8 cellular contexts compared by ENCODE assay signal in genomic region chr2:219175928-219176817, GRCh38. TPM values are rescaled to one million over a fixed set of nuclear protein-coding genes. Genes with fewer than 3 reads are reported as not detected.
A peak's percentile ranks its signal among the peaks of the same experiment; 100 is the strongest.
DNase-seq lines count a peak whose midpoint lies in the region; ATAC-seq, FAIRE-seq and TF ChIP-seq lines count a peak whose summit lies in the region.

No MANE protein-coding gene starts in this region.

- H3K27ac ChIP-seq in Panc1 (ENCODE audit: low read length) (peak overlapping the region; percentile 98), GM12878 (ENCODE audit: control insufficient read depth, insufficient read depth) (peak overlapping the region; percentile 98)

- H3K36me3 ChIP-seq in Panc1 (ENCODE audit: control insufficient read depth, insufficient read depth, low read length) (peaks cover 6% of the 10 kb centered on the region; the same call in 1 of the 2 replicates), GM12878 (ENCODE audit: control insufficient read depth in 2 of 2, insufficient read depth in 2 of 2, low read length in 1 of 2) (peaks cover 6 to 9% of the 10 kb centered on the region in 2 experiments), iPS-15b (ENCODE audit: control insufficient read depth, insufficient read depth, low read length) (peaks cover 17% of the 10 kb centered on the region)

- POLR2A ChIA-PET in Panc1 (lab: Charles Lee) (interaction anchor here (0.5 to 0.6 kb wide), 4 partner anchors 53 to 168 kb away, joined by 3 to 6 read pairs (median 4); no protein-coding TSS in a partner anchor), GM12878 (lab: Charles Lee) (interaction anchor here (0.6 to 5.0 kb wide), 16 partner anchors 28 to 280 kb away, joined by 3 to 47 read pairs (median 8); partner anchors contain the start of genes ABCB6, ANKZF1, ATG9A and DNAJB2)

- no peak for FAIRE-seq in GM12878 (lab: Jason Lieb, UNC)

- peak; percentile 11 for TF ChIP-seq CTCF in AG09319 (IDR thresholded peaks at IDR 0.05; ENCODE audit: low read depth, low read length)
- TF ChIP-seq CTCF in Panc1 (IDR thresholded peaks at IDR 0.05), result peak; percentile 28
- no peak for TF ChIP-seq CTCF in GM12878 (IDR thresholded peaks at IDR 0.05 in 2 of 3, conservative IDR thresholded peaks at IDR 0.05 in 1 of 3; ENCODE audit: control insufficient read depth in 2 of 3, extremely low read depth in 1 of 3, insufficient read depth in 1 of 3, low read depth in 3 of 3, low read length in 3 of 3)

- H3K27me3 ChIP-seq in Panc1 (ENCODE audit: control insufficient read depth, insufficient read depth, low read length), result no peaks in the 10 kb centered on the region
- no peaks in the 10 kb centered on the region for H3K27me3 ChIP-seq in GM12878 (replicated peaks in 1 of 2; ENCODE audit: control insufficient read depth in 2 of 2, insufficient read depth in 2 of 2, low read length in 1 of 2)
- no peaks in the 10 kb centered on the region for H3K27me3 ChIP-seq in iPS-15b (ENCODE audit: control insufficient read depth, insufficient read depth, low read length)

- peak; percentile 27 for ATAC-seq in GM18867 (IDR thresholded peaks at IDR 0.05; ENCODE audit: unreplicated experiment)
- peak; percentile 36 for ATAC-seq in HG03066 (IDR thresholded peaks at IDR 0.05; ENCODE audit: low read depth, unreplicated experiment)
- ATAC-seq in Panc1, result peak; percentile 58
- ATAC-seq in GM12878, result peak; percentile 79

- RAD21 ChIA-PET in GM12878 (lab: Charles Lee; ENCODE audit: unreplicated experiment), result interaction anchor here (0.7 to 3.7 kb wide), 9 partner anchors 17 to 125 kb away, joined by 4 to 25 read pairs (median 6); partner anchors contain the start of genes DNAJB2 and ZFAND2B

- H4K20me1 ChIP-seq in GM12878 (ENCODE audit: control insufficient read depth, insufficient read depth), result no peaks in the 10 kb centered on the region

- no peak for DNase-seq in AG09319 (ENCODE audit: extremely low read depth, low read depth)
- DNase-seq in Panc1 (ENCODE audit: low read depth, low spot score), result no peak
- DNase-seq in GM12878 (ENCODE audit: low read depth, low spot score), result no peak
- DNase-seq in skeletal muscle cell (ENCODE audit: low read depth), result no peak
- DNase-seq in OCI-M2 (lab: John Stamatoyannopoulos, UW; ENCODE audit: unreplicated experiment), result no peak

- H3K9ac ChIP-seq in GM12878 (ENCODE audit: control insufficient read depth, insufficient read depth, low read length), result peak overlapping the region; percentile 97
- peak overlapping the region; percentile 27 for H3K9ac ChIP-seq in iPS-15b (ENCODE audit: low read depth, low read length)

- WGBS in GM12878 (ENCODE audit: insufficient coverage, insufficient replicate concordance, low lambda C conversion rate, missing lambda C conversion rate), result 1% methylated on average over 43 of the region's 45 CpGs

- H3K4me2 ChIP-seq in GM12878 (ENCODE audit: control insufficient read depth, insufficient read depth), result peak overlapping the region; percentile 89

- H3K4me1 ChIP-seq in Panc1 (ENCODE audit: control insufficient read depth, insufficient read depth, low read length) (peaks cover 10% of the 10 kb centered on the region), GM12878 (ENCODE audit: control insufficient read depth, insufficient read depth, low read length) (peaks cover 10% of the 10 kb centered on the region), iPS-15b (ENCODE audit: control insufficient read depth, insufficient read depth, low read length) (no peaks in the 10 kb centered on the region)

- peak overlapping the region; percentile 82 for H2AFZ ChIP-seq in GM12878 (ENCODE audit: control insufficient read depth, low read depth, low read length)

- TSS peak; percentile 76 for BruUV-seq in Panc1 (replicated peaks; lab: Mats Ljungman, UMichigan)
- BruUV-seq in GM12878 (replicated peaks; lab: Mats Ljungman, UMichigan), result TSS peak; percentile 55

- no peak for TF ChIP-seq RAD21 in GM12878 (IDR thresholded peaks at IDR 0.05; ENCODE audit: insufficient read depth, low read depth, low read length)

- H3K79me2 ChIP-seq in GM12878 (ENCODE audit: control insufficient read depth, insufficient read depth, low read length), result peaks cover 32% of the 10 kb centered on the region

- intact Hi-C loops in Panc1 (cut with micrococcal nuclease; ENCODE audit: unreplicated experiment) (no loop called here), GM12878 (cut with micrococcal nuclease; ENCODE audit: unreplicated experiment) (loop anchor here (1.0 to 5.0 kb wide), 6 partner anchors 16 to 211 kb away; partner anchors contain the start of genes DNAJB2, DNPEP, NHEJ1 and TUBA4A)

- H3K4me3 ChIP-seq in Panc1 (ENCODE audit: low read depth in 2 of 2, low read length in 2 of 2), result peak overlapping the region; percentile 66 to 80
- peak overlapping the region; percentile 83 for H3K4me3 ChIP-seq in GM12878
- peak overlapping the region; percentile 83 for H3K4me3 ChIP-seq in iPS-15b (ENCODE audit: low read depth, low read length)
- peak overlapping the region; percentile 82 for H3K4me3 ChIP-seq in skeletal muscle cell (ENCODE audit: low read depth, low read length)

- H3K9me3 ChIP-seq in Panc1 (ENCODE audit: control insufficient read depth, insufficient read depth, low read depth, low read length) (no peaks in the 10 kb centered on the region), GM12878 (replicated peaks; ENCODE audit: control insufficient read depth, insufficient read depth, low read length) (no peaks in the 10 kb centered on the region), iPS-15b (ENCODE audit: control insufficient read depth, insufficient read depth, low read length) (no peaks in the 10 kb centered on the region)

- TF ChIP-seq POLR2A in GM12878 (IDR thresholded peaks at IDR 0.05; ENCODE audit: low read depth, low read length), result no peak

- SMC1A ChIA-PET in GM12878 (lab: Charles Lee; ENCODE audit: uncharacterized antibody, unreplicated experiment), result interaction anchor here (0.7 to 2.5 kb wide), 15 partner anchors 10 to 203 kb away, joined by 3 to 14 read pairs (median 7); partner anchors contain the start of genes ABCB6, ANKZF1, ATG9A and DNAJB2

- in situ Hi-C loops in Panc1 (cut with HindIII; ENCODE audit: low pct_unique_long_range_greater_than_20kb, low sequenced_read_pairs), result no loop called here
- in situ Hi-C loops in GM12878 (cut with MboI), result no loop called here

- no peak for TF ChIP-seq EP300 in GM12878 (IDR thresholded peaks at IDR 0.05; ENCODE audit: borderline replicate concordance in 1 of 2, control insufficient read depth in 1 of 2, low read depth in 2 of 2, low read length in 2 of 2)

- CTCF ChIA-PET in Panc1 (lab: Charles Lee) (interaction anchor here (0.6 to 0.9 kb wide), 3 partner anchors 21 to 131 kb away, joined by 3 to 4 read pairs (median 3); no protein-coding TSS in a partner anchor), GM12878 (lab: Yijun Ruan, JAX) (interaction anchor here (0.6 to 3.9 kb wide), 25 partner anchors 9 to 365 kb away, joined by 3 to 52 read pairs (median 5); partner anchors contain the start of genes DNAJB2, GLB1L, NHEJ1 and STK16)

RNA-seq across cellular contexts. Expression of gene CNPPD1, which starts 0.6 kb away (rescaled TPM):
- total RNA-seq in Panc1 (2021; ENCODE audit: unreplicated experiment), result 55.7 TPM
- polyA plus RNA-seq in Panc1 (2012; ENCODE audit: insufficient read length), result 78.3 TPM
- total RNA-seq in GM12878 (2013; cell fraction: nucleolus; rRNA removed), result 16.2 TPM in 2 replicates
- 43.5 and 46.4 TPM in 2 replicates for total RNA-seq in GM12878 (2014; rRNA removed)
- 23.1 and 24.2 TPM in 2 replicates for total RNA-seq in GM12878 (2014; rRNA removed; fragmentation: Illumina TruSeq; extraction: Trizol)
- 64.1 and 67.8 TPM in 2 replicates for total RNA-seq in GM12878 (2021)
- 17.4 TPM for polyA plus RNA-seq in GM12878 (2011; ENCODE audit: low read depth)
- 21.4 and 41.8 TPM in 2 replicates for polyA plus RNA-seq in GM12878 (2011; rRNA removed)
- polyA plus RNA-seq in GM12878 (2011; cell fraction: cytosol; rRNA removed), result 50.8 and 51.1 TPM in 2 replicates
- polyA plus RNA-seq in GM12878 (2011; cell fraction: nucleus; rRNA removed), result 63.3 and 80.1 TPM in 2 replicates
- 36.1 and 40.4 TPM in 2 replicates for polyA plus RNA-seq in GM12878 (2012)
- polyA plus RNA-seq in GM12878 (2014; fragmentation: Illumina TruSeq; extraction: Trizol), result 17.1 and 31.9 TPM in 2 replicates
- 10 to 100 TPM; 12.2 to 24.2 TPM for polyA plus RNA-seq in GM12878 (2014; fragmentation: Nextera tagmentation; extraction: Ambion mirVana)
- polyA plus RNA-seq in GM12878 (2014; rRNA removed), result 45.0 and 50.6 TPM in 2 replicates
- polyA plus RNA-seq in GM12878 (2016; fragmentation: Nextera tagmentation; extraction: Ambion mirVana), result 10 to 100 TPM; 81.2 to 86.6 TPM
- 20.7 and 25.3 TPM in 2 replicates for polyA minus RNA-seq in GM12878 (2011; rRNA and poly(A)+ RNA removed)
- polyA minus RNA-seq in GM12878 (2011; cell fraction: cytosol; rRNA and poly(A)+ RNA removed), result 7.4 and 10.6 TPM in 2 replicates
- polyA minus RNA-seq in GM12878 (2011; cell fraction: nucleus; rRNA and poly(A)+ RNA removed), result 9.4 and 18.3 TPM in 2 replicates

RNA-seq across cellular contexts. Expression of gene RETREG2, which starts 1.9 kb away (rescaled TPM):
- 106 TPM for total RNA-seq in Panc1 (2021; ENCODE audit: unreplicated experiment)
- 107 TPM for polyA plus RNA-seq in Panc1 (2012; ENCODE audit: insufficient read length)
- total RNA-seq in GM12878 (2013; cell fraction: nucleolus; rRNA removed), result 46.6 and 56.9 TPM in 2 replicates
- total RNA-seq in GM12878 (2014; rRNA removed), result 35.5 and 35.9 TPM in 2 replicates
- 22.4 and 24.3 TPM in 2 replicates for total RNA-seq in GM12878 (2014; rRNA removed; fragmentation: Illumina TruSeq; extraction: Trizol)
- 50.8 and 53.4 TPM in 2 replicates for total RNA-seq in GM12878 (2021)
- 25.8 TPM for polyA plus RNA-seq in GM12878 (2011; ENCODE audit: low read depth)
- polyA plus RNA-seq in GM12878 (2011; rRNA removed), result 54.9 and 72.0 TPM in 2 replicates
- polyA plus RNA-seq in GM12878 (2011; cell fraction: cytosol; rRNA removed), result 80.0 and 82.2 TPM in 2 replicates
- 94.5 and 107 TPM in 2 replicates for polyA plus RNA-seq in GM12878 (2011; cell fraction: nucleus; rRNA removed)
- 41.6 and 44.1 TPM in 2 replicates for polyA plus RNA-seq in GM12878 (2012)
- 28.4 and 31.5 TPM in 2 replicates for polyA plus RNA-seq in GM12878 (2014; fragmentation: Illumina TruSeq; extraction: Trizol)
- polyA plus RNA-seq in GM12878 (2014; fragmentation: Nextera tagmentation; extraction: Ambion mirVana), result 10 to 100 TPM; 10.1 to 25.2 TPM
- 31.4 and 38.1 TPM in 2 replicates for polyA plus RNA-seq in GM12878 (2014; rRNA removed)
- polyA plus RNA-seq in GM12878 (2016; fragmentation: Nextera tagmentation; extraction: Ambion mirVana), result 10 to 100 TPM; 19.5 to 21.1 TPM
- polyA minus RNA-seq in GM12878 (2011; rRNA and poly(A)+ RNA removed), result 103 and 115 TPM in 2 replicates
- polyA minus RNA-seq in GM12878 (2011; cell fraction: cytosol; rRNA and poly(A)+ RNA removed), result 19.8 and 20.3 TPM in 2 replicates
- 64.7 and 83.1 TPM in 2 replicates for polyA minus RNA-seq in GM12878 (2011; cell fraction: nucleus; rRNA and poly(A)+ RNA removed)

RNA-seq across cellular contexts. Expression of gene SLC23A3, which starts 6.3 kb away (rescaled TPM):
- total RNA-seq in Panc1 (2021; ENCODE audit: unreplicated experiment) (3.3 TPM), GM12878 (2014; rRNA removed) (0.40 and 0.82 TPM in 2 replicates), GM12878 (2014; rRNA removed; fragmentation: Illumina TruSeq; extraction: Trizol) (0.41 and 0.45 TPM in 2 replicates), GM12878 (2021) (0.37 and 1.0 TPM in 2 replicates)
- polyA plus RNA-seq in Panc1 (2012; ENCODE audit: insufficient read length), result 1.9 TPM
- total RNA-seq in GM12878 (2013; cell fraction: nucleolus; rRNA removed), result 3.4 and 4.5 TPM in 2 replicates
- polyA plus RNA-seq in GM12878 (2011; ENCODE audit: low read depth), result 0.12 TPM
- polyA plus RNA-seq in GM12878 (2011; rRNA removed) (0.52 and 0.54 TPM in 2 replicates), GM12878 (2014; fragmentation: Illumina TruSeq; extraction: Trizol) (0.37 and 0.52 TPM in 2 replicates), GM12878 (2014; fragmentation: Nextera tagmentation; extraction: Ambion mirVana) (under 1 TPM in 1 of 2 experiments, not detected in 1; 0.07 TPM), GM12878 (2014; rRNA removed) (0.44 and 0.69 TPM in 2 replicates), GM12878 (2016; fragmentation: Nextera tagmentation; extraction: Ambion mirVana) (under 1 TPM; 0.19 to 0.26 TPM)
- polyA plus RNA-seq in GM12878 (2011; cell fraction: cytosol; rRNA removed), result 0.37 and 0.62 TPM in 2 replicates
- polyA plus RNA-seq in GM12878 (2011; cell fraction: nucleus; rRNA removed), result 3.9 and 5.1 TPM in 2 replicates
- 0.14 and 0.18 TPM in 2 replicates for polyA plus RNA-seq in GM12878 (2012)
- polyA minus RNA-seq in GM12878 (2011; rRNA and poly(A)+ RNA removed), result 1.6 and 2.0 TPM in 2 replicates
- not detected in 2 replicates for polyA minus RNA-seq in GM12878 (2011; cell fraction: cytosol; rRNA and poly(A)+ RNA removed)
- 1.8 and 3.5 TPM in 2 replicates for polyA minus RNA-seq in GM12878 (2011; cell fraction: nucleus; rRNA and poly(A)+ RNA removed)

RNA-seq across cellular contexts. Expression of gene NHEJ1, which starts 15.6 kb away (rescaled TPM):
- 18.2 TPM for total RNA-seq in Panc1 (2021; ENCODE audit: unreplicated experiment)
- 17.4 TPM for polyA plus RNA-seq in Panc1 (2012; ENCODE audit: insufficient read length)
- total RNA-seq in GM12878 (2013; cell fraction: nucleolus; rRNA removed), result 11.6 and 14.0 TPM in 2 replicates
- total RNA-seq in GM12878 (2014; rRNA removed), result 15.6 and 16.0 TPM in 2 replicates
- total RNA-seq in GM12878 (2014; rRNA removed; fragmentation: Illumina TruSeq; extraction: Trizol), result 11.3 and 12.3 TPM in 2 replicates
- 11.3 and 13.8 TPM in 2 replicates for total RNA-seq in GM12878 (2021)
- 6.9 TPM for polyA plus RNA-seq in GM12878 (2011; ENCODE audit: low read depth)
- 15.7 and 17.7 TPM in 2 replicates for polyA plus RNA-seq in GM12878 (2011; rRNA removed)
- 18.7 and 19.7 TPM in 2 replicates for polyA plus RNA-seq in GM12878 (2011; cell fraction: cytosol; rRNA removed)
- polyA plus RNA-seq in GM12878 (2011; cell fraction: nucleus; rRNA removed), result 8.4 and 9.3 TPM in 2 replicates
- 6.5 and 9.0 TPM in 2 replicates for polyA plus RNA-seq in GM12878 (2012)
- polyA plus RNA-seq in GM12878 (2014; fragmentation: Illumina TruSeq; extraction: Trizol), result 15.3 and 16.5 TPM in 2 replicates
- polyA plus RNA-seq in GM12878 (2014; fragmentation: Nextera tagmentation; extraction: Ambion mirVana), result 10 to 100 TPM; 17.8 to 20.2 TPM
- 11.8 and 13.8 TPM in 2 replicates for polyA plus RNA-seq in GM12878 (2014; rRNA removed)
- polyA plus RNA-seq in GM12878 (2016; fragmentation: Nextera tagmentation; extraction: Ambion mirVana), result 10 to 100 TPM; 17.4 TPM
- polyA minus RNA-seq in GM12878 (2011; rRNA and poly(A)+ RNA removed), result 31.9 and 42.7 TPM in 2 replicates
- polyA minus RNA-seq in GM12878 (2011; cell fraction: cytosol; rRNA and poly(A)+ RNA removed), result 6.9 and 7.1 TPM in 2 replicates
- 5.9 and 11.8 TPM in 2 replicates for polyA minus RNA-seq in GM12878 (2011; cell fraction: nucleus; rRNA and poly(A)+ RNA removed)

RNA-seq across cellular contexts. Expression of gene ZFAND2B, which starts 30.4 kb away (rescaled TPM):
- 43.2 TPM for total RNA-seq in Panc1 (2021; ENCODE audit: unreplicated experiment)
- polyA plus RNA-seq in Panc1 (2012; ENCODE audit: insufficient read length), result 34.0 TPM
- total RNA-seq in GM12878 (2013; cell fraction: nucleolus; rRNA removed), result 12.3 and 15.3 TPM in 2 replicates
- total RNA-seq in GM12878 (2014; rRNA removed), result 24.7 and 28.1 TPM in 2 replicates
- total RNA-seq in GM12878 (2014; rRNA removed; fragmentation: Illumina TruSeq; extraction: Trizol), result 13.8 and 14.8 TPM in 2 replicates
- 23.1 and 26.8 TPM in 2 replicates for total RNA-seq in GM12878 (2021)
- polyA plus RNA-seq in GM12878 (2011; ENCODE audit: low read depth), result 10.0 TPM
- polyA plus RNA-seq in GM12878 (2011; rRNA removed), result 13.4 and 21.4 TPM in 2 replicates
- polyA plus RNA-seq in GM12878 (2011; cell fraction: cytosol; rRNA removed), result 37.3 and 47.5 TPM in 2 replicates
- 72.2 and 87.3 TPM in 2 replicates for polyA plus RNA-seq in GM12878 (2011; cell fraction: nucleus; rRNA removed)
- 17.6 and 24.6 TPM in 2 replicates for polyA plus RNA-seq in GM12878 (2012)
- polyA plus RNA-seq in GM12878 (2014; fragmentation: Illumina TruSeq; extraction: Trizol), result 14.3 and 18.7 TPM in 2 replicates
- 10 to 100 TPM in 1 of 2 experiments, 1 to 10 TPM in 1; 5.4 to 10.7 TPM for polyA plus RNA-seq in GM12878 (2014; fragmentation: Nextera tagmentation; extraction: Ambion mirVana)
- polyA plus RNA-seq in GM12878 (2014; rRNA removed), result 26.8 and 28.3 TPM in 2 replicates
- 10 to 100 TPM; 23.4 to 26.7 TPM for polyA plus RNA-seq in GM12878 (2016; fragmentation: Nextera tagmentation; extraction: Ambion mirVana)
- 24.4 and 33.8 TPM in 2 replicates for polyA minus RNA-seq in GM12878 (2011; rRNA and poly(A)+ RNA removed)
- polyA minus RNA-seq in GM12878 (2011; cell fraction: cytosol; rRNA and poly(A)+ RNA removed), result 4.9 and 7.0 TPM in 2 replicates
- polyA minus RNA-seq in GM12878 (2011; cell fraction: nucleus; rRNA and poly(A)+ RNA removed), result 17.4 and 24.7 TPM in 2 replicates

Comparison
In these comparisons a context has a peak if more than half of its experiments do, and no peak if none do; other contexts are left out.
1. CTCF ChIP-seq: peak in AG09319 (single experiment) and Panc1 (single experiment); none in GM12878 (0 of 3).
2. ATAC-seq: peak in every context shown above with its lines; median percentile 79 in GM12878; 58 in Panc1; 36 in HG03066; 27 in GM18867.
3. Peak in every context shown above with its lines, with median percentiles within 50 percentile points of each other: H3K4me3 ChIP-seq.